ENCODE assay signal across 11 cellular contexts in the genomic region with DNA sequence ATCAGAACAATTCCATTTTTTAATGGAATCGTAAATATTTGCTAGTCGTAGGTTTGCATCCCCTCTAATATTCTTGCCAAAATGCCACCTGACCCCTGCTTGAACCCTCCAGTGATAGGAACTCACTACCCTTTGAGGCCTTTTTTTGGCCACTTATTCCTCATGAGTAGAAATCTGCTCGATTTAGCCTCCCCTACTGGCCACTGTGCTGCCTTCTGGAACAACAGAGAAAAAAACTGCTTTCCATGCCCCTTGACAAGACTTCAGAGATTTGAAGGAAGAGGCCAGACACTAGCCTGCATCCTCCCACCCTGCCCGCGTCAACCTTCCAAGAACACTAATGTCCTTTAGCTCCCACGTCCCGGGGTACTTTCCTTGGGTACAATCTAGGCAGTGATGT. TPM values are rescaled to one million over a fixed set of nuclear protein-coding genes. Genes with fewer than 3 reads are reported as not detected.
DNase-seq lines count a peak whose midpoint lies in the region; TF ChIP-seq lines count a peak whose summit lies in the region.
"Had no signal": no experiment of that assay in that cellular context is flagged by ENCODE, and none has a peak within 500 bp of the region (broad histone marks: within the 10 kb centered on the region; RNA-seq: fewer than 3 reads in every experiment).

No MANE protein-coding gene starts in this region.

- peaks cover 2% of the 10 kb centered on the region; the same call in 1 of the 2 replicates for H3K27me3 ChIP-seq in BJ (ENCODE audit: control insufficient read depth, insufficient read depth, low read length)
- no peaks in the 10 kb centered on the region for H3K27me3 ChIP-seq in muscle layer of colon (ENCODE audit: control insufficient read depth in 1 of 2, insufficient read depth in 2 of 2, low read length in 2 of 2)
- H3K27me3 ChIP-seq in prostate gland (replicated peaks; ENCODE audit: insufficient read depth), result no peaks in the 10 kb centered on the region
- H3K27me3 ChIP-seq: body of pancreas, upper lobe of left lung had no signal

- H3K9ac ChIP-seq in muscle layer of colon (ENCODE audit: low read length), result no peak overlapping the region

- H3K36me3 ChIP-seq in BJ (ENCODE audit: control insufficient read depth, insufficient read depth, low read length) (no peaks in the 10 kb centered on the region; the same call in 1 of the 2 replicates), muscle layer of colon (ENCODE audit: insufficient read depth, low read length) (peaks cover 7% of the 10 kb centered on the region), prostate gland (no peaks in the 10 kb centered on the region)
- H3K36me3 ChIP-seq: upper lobe of left lung had no signal

- CTCF ChIA-PET in BJ (lab: Yijun Ruan, JAX), result no interaction called here

- 70% methylated on average over 7 of the region's 7 CpGs for WGBS in prostate gland

- no peaks in the 10 kb centered on the region for H3K9me3 ChIP-seq in muscle layer of colon (ENCODE audit: low read length)
- no peaks in the 10 kb centered on the region for H3K9me3 ChIP-seq in prostate gland
- H3K9me3 ChIP-seq: body of pancreas, upper lobe of left lung had no signal

- H3K27ac ChIP-seq in muscle layer of colon (ENCODE audit: low read depth, low read length) (peak overlapping the region; percentile 76), prostate gland (no peak overlapping the region)
- H3K27ac ChIP-seq: body of pancreas had no signal

- no peak for TF ChIP-seq POLR2A in prostate gland (IDR thresholded peaks at IDR 0.05)

- peak overlapping the region; percentile 19 for H3K27ac Mint-ChIP-seq in activated T-helper 2 cell treated with anti-CD3 and anti-CD28 coated beads, Interferon-gamma antibody, Interleukin-2, Interleukin-4, amounts not matched to agents 10 μg/mL and 5 μg/mL and 100 μg/mL, durations not matched to agents 14 hours and 24 hours and 36 hours
- H3K27ac Mint-ChIP-seq: WTC11 had no signal

- peaks cover 68% of the 10 kb centered on the region for H3K4me1 ChIP-seq in muscle layer of colon (ENCODE audit: insufficient read depth, low read length)
- H3K4me1 ChIP-seq in prostate gland (replicated peaks), result no peaks in the 10 kb centered on the region

- H3K4me3 ChIP-seq in BJ (ENCODE audit: low read depth, low read length), result no peak overlapping the region
- H3K4me3 ChIP-seq in GM12875 (ENCODE audit: low read depth, low read length), result no peak overlapping the region
- H3K4me3 ChIP-seq in muscle layer of colon (ENCODE audit: low read depth in 1 of 2, low read length in 2 of 2), result no peak overlapping the region
- H3K4me3 ChIP-seq in prostate gland, result no peak overlapping the region
- H3K4me3 ChIP-seq: body of pancreas, upper lobe of left lung had no signal

- TF ChIP-seq CTCF in BJ (IDR thresholded peaks at IDR 0.05; ENCODE audit: insufficient read depth, low read depth, low read length) (peak; percentile 14; the same call in 1 of the 2 replicates), GM12875 (IDR thresholded peaks at IDR 0.05; ENCODE audit: borderline replicate concordance, insufficient read depth, low read depth, low read length) (peak; percentile 38; the same call in 1 of the 2 replicates), prostate gland (IDR thresholded peaks at IDR 0.05) (no peak)

- peaks cover 81% of the 10 kb centered on the region for H3K4me1 Mint-ChIP-seq in activated T-helper 2 cell treated with anti-CD3 and anti-CD28 coated beads, Interferon-gamma antibody, Interleukin-2, Interleukin-4, amounts not matched to agents 10 μg/mL and 5 μg/mL and 100 μg/mL, durations not matched to agents 14 hours and 24 hours and 36 hours (ENCODE audit: low read depth)

- no peaks in the 10 kb centered on the region for H3K9me3 Mint-ChIP-seq in activated T-helper 2 cell treated with anti-CD3 and anti-CD28 coated beads, Interferon-gamma antibody, Interleukin-2, Interleukin-4, amounts not matched to agents 10 μg/mL and 5 μg/mL and 100 μg/mL, durations not matched to agents 14 hours and 24 hours and 36 hours
- H3K9me3 Mint-ChIP-seq: WTC11 had no signal

- POLR2A ChIA-PET in BJ (lab: Charles Lee), result no interaction called here

- H3K27me3 Mint-ChIP-seq in activated T-helper 2 cell treated with anti-CD3 and anti-CD28 coated beads, Interferon-gamma antibody, Interleukin-2, Interleukin-4, amounts not matched to agents 10 μg/mL and 5 μg/mL and 100 μg/mL, durations not matched to agents 14 hours and 24 hours and 36 hours (ENCODE audit: low read depth), result no peaks in the 10 kb centered on the region

- intact Hi-C loops in activated T-helper 2 cell treated with anti-CD3 and anti-CD28 coated beads, Interferon-gamma antibody, Interleukin-2, Interleukin-4, amounts not matched to agents 10 μg/mL and 5 μg/mL and 100 μg/mL, durations not matched to agents 14 hours and 24 hours and 36 hours (cut with micrococcal nuclease), result no loop called here
- intact Hi-C loops in prostate gland (cut with DNase I), result no loop called here

- H3K4me3 Mint-ChIP-seq in activated T-helper 2 cell treated with anti-CD3 and anti-CD28 coated beads, Interferon-gamma antibody, Interleukin-2, Interleukin-4, amounts not matched to agents 10 μg/mL and 5 μg/mL and 100 μg/mL, durations not matched to agents 14 hours and 24 hours and 36 hours (ENCODE audit: low read depth), result no peak overlapping the region
- H3K4me3 Mint-ChIP-seq: WTC11 had no signal

- DNase-seq in BJ (ENCODE audit: low read depth) (no peak), NCI-H510A (lab: John Stamatoyannopoulos, UW) (no peak), AML-193 (lab: John Stamatoyannopoulos, UW) (no peak), GM03348 (ENCODE audit: low spot score) (no peak), prostate gland (ENCODE audit: low spot score) (no peak)
- no peak for DNase-seq in activated T-helper 2 cell treated with anti-CD3 and anti-CD28 coated beads, Interferon-gamma antibody, Interleukin-2, Interleukin-4, amounts not matched to agents 10 μg/mL and 5 μg/mL and 100 μg/mL, durations not matched to agents 14 hours and 24 hours and 36 hours (ENCODE audit: low spot score)
- DNase-seq: body of pancreas, upper lobe of left lung had no signal

- H3K36me3 Mint-ChIP-seq in activated T-helper 2 cell treated with anti-CD3 and anti-CD28 coated beads, Interferon-gamma antibody, Interleukin-2, Interleukin-4, amounts not matched to agents 10 μg/mL and 5 μg/mL and 100 μg/mL, durations not matched to agents 14 hours and 24 hours and 36 hours (ENCODE audit: low read depth), result peaks cover 58% of the 10 kb centered on the region
- H3K36me3 Mint-ChIP-seq: WTC11 had no signal

RNA-seq across cellular contexts. Expression of a gene that starts 4.1 kb away (rescaled TPM):
- polyA plus RNA-seq in BJ (2011; rRNA removed), result 0.93 and 1.0 TPM in 2 replicates
- polyA minus RNA-seq in BJ (2011; rRNA and poly(A)+ RNA removed), result 0.41 and 0.62 TPM in 2 replicates
- 29.8 and 31.4 TPM in 2 replicates for total RNA-seq in activated T-helper 2 cell treated with anti-CD3 and anti-CD28 coated beads, Interferon-gamma antibody, Interleukin-2, Interleukin-4, amounts not matched to agents 10 μg/mL and 5 μg/mL and 100 μg/mL, durations not matched to agents 14 hours and 24 hours and 36 hours
- total RNA-seq in prostate gland, result 10 to 100 TPM; 28.2 to 53.8 TPM

RNA-seq across cellular contexts. Expression of a gene that starts 33.2 kb away (rescaled TPM):
- polyA plus RNA-seq in BJ (2011; rRNA removed), result 11.5 and 12.7 TPM in 2 replicates
- polyA minus RNA-seq in BJ (2011; rRNA and poly(A)+ RNA removed), result 9.5 and 12.8 TPM in 2 replicates
- 20.4 and 20.9 TPM in 2 replicates for total RNA-seq in activated T-helper 2 cell treated with anti-CD3 and anti-CD28 coated beads, Interferon-gamma antibody, Interleukin-2, Interleukin-4, amounts not matched to agents 10 μg/mL and 5 μg/mL and 100 μg/mL, durations not matched to agents 14 hours and 24 hours and 36 hours
- 10 to 100 TPM; 48.9 to 60.0 TPM for total RNA-seq in prostate gland

Comparison
In these comparisons a context has a peak if more than half of its experiments do, and no peak if none do; other contexts are left out.
1. CTCF ChIP-seq: peak in BJ (single experiment) and GM12875 (single experiment); none in prostate gland (0 of 4).